Comparison of ENCODE assay signal across 11 cellular contexts in genomic region chr5:178150977-178151734, GRCh38. TPM values are rescaled to one million over a fixed set of nuclear protein-coding genes. Genes with fewer than 3 reads are reported as not detected.
DNase-seq lines count a peak whose midpoint lies in the region; ATAC-seq, FAIRE-seq and TF ChIP-seq lines count a peak whose summit lies in the region.
"Had no signal": no experiment of that assay in that cellular context is flagged by ENCODE, and none has a peak within 500 bp of the region (broad histone marks: within the 10 kb centered on the region; RNA-seq: fewer than 3 reads in every experiment).

No MANE protein-coding gene starts in this region.

- H4K91ac ChIP-seq in H1 (replicated peaks; ENCODE audit: insufficient read length, low read length), result no peak overlapping the region

- H3K9me2 ChIP-seq in OCI-LY1 (ENCODE audit: low read depth, low read length), result no peaks in the 10 kb centered on the region

- no peak overlapping the region for H3K4me3 ChIP-seq in OCI-LY1 (ENCODE audit: low read depth, low read length, poor library complexity, severe bottlenecking)
- no peak overlapping the region for H3K4me3 ChIP-seq in H1 (ENCODE audit: extremely low read depth in 1 of 4, insufficient read depth in 2 of 4, low read depth in 3 of 4, low read length in 4 of 4)

- no peaks in the 10 kb centered on the region for H3K9me3 Mint-ChIP-seq in activated CD4-positive, alpha-beta T cell treated with anti-CD3 and anti-CD28 coated beads, Interleukin-2, amount 10 ng/mL, durations not matched to agents 24 days and 14 days
- no peaks in the 10 kb centered on the region for H3K9me3 Mint-ChIP-seq in progenitor cell of endocrine pancreas (ENCODE audit: low read depth)

- CTCF ChIA-PET in H1 (lab: Charles Lee; ENCODE audit: partially characterized antibody), result interaction anchor here (0.9 to 24.6 kb wide), 5 partner anchors 16 to 84 kb away, joined by 3 to 515 read pairs (median 103); no protein-coding TSS in a partner anchor

- no peak for TF ChIP-seq EP300 in H1 (IDR thresholded peaks at IDR 0.05; ENCODE audit: borderline replicate concordance in 1 of 2, low read depth in 2 of 2, low read length in 2 of 2)

- intact Hi-C loops in activated CD4-positive, alpha-beta T cell treated with anti-CD3 and anti-CD28 coated beads, Interleukin-2, amount 10 ng/mL, durations not matched to agents 24 days and 14 days (cut with micrococcal nuclease), result no loop called here

- ATAC-seq in GM18868 (IDR thresholded peaks at IDR 0.05; ENCODE audit: unreplicated experiment), result no peak

- no peak overlapping the region for H2BK120ac ChIP-seq in H1 (replicated peaks; ENCODE audit: low read depth, low read length)

- H3K4me1 Mint-ChIP-seq in activated CD4-positive, alpha-beta T cell treated with anti-CD3 and anti-CD28 coated beads, Interleukin-2, amount 10 ng/mL, durations not matched to agents 24 days and 14 days, result peaks cover 51% of the 10 kb centered on the region
- H3K4me1 Mint-ChIP-seq in progenitor cell of endocrine pancreas (ENCODE audit: low read depth), result peaks cover 8% of the 10 kb centered on the region

- peaks cover 60% of the 10 kb centered on the region for H3K36me3 Mint-ChIP-seq in activated CD4-positive, alpha-beta T cell treated with anti-CD3 and anti-CD28 coated beads, Interleukin-2, amount 10 ng/mL, durations not matched to agents 24 days and 14 days (ENCODE audit: low read depth)
- peaks cover 9% of the 10 kb centered on the region for H3K36me3 Mint-ChIP-seq in progenitor cell of endocrine pancreas (ENCODE audit: insufficient read depth)

- peaks cover 67% of the 10 kb centered on the region for H3K36me3 ChIP-seq in OCI-LY1 (ENCODE audit: insufficient read depth, low read length)
- H3K36me3 ChIP-seq in H1 (ENCODE audit: control insufficient read depth in 2 of 4, insufficient read depth in 4 of 4, low read length in 3 of 4), result peaks cover 43 to 56% (median 47%) of the 10 kb centered on the region in 4 experiments

- H3K56ac ChIP-seq in H1 (replicated peaks; ENCODE audit: insufficient read length, low read depth, low read length), result no peak overlapping the region

- no peak overlapping the region for H2AK5ac ChIP-seq in H1 (ENCODE audit: low read depth, low read length)

- no peak overlapping the region for H3K23ac ChIP-seq in H1 (ENCODE audit: insufficient read length)

- H2BK5ac ChIP-seq in H1 (ENCODE audit: low read depth, low read length), result no peak overlapping the region

- H3K27me3 ChIP-seq in OCI-LY1 (ENCODE audit: insufficient read depth, low read length) (no peaks in the 10 kb centered on the region), H1 (replicated peaks in 1 of 4; ENCODE audit: control insufficient read depth in 3 of 4, extremely low read depth in 1 of 4, insufficient read depth in 3 of 4, low read length in 3 of 4) (no peaks in the 10 kb centered on the region)

- peaks cover 6% of the 10 kb centered on the region; the same call in 1 of the 2 replicates for H3K79me2 ChIP-seq in OCI-LY1 (ENCODE audit: insufficient read depth, low read length)
- peaks cover 0 to 12% of the 10 kb centered on the region in 2 experiments; a peak in 2 of 4 replicates for H3K79me2 ChIP-seq in H1 (ENCODE audit: control insufficient read depth in 1 of 2, insufficient read depth in 2 of 2, low read length in 2 of 2)
- H3K79me2 ChIP-seq: parathyroid adenoma had no signal

- no peaks in the 10 kb centered on the region for H3K27me3 Mint-ChIP-seq in activated CD4-positive, alpha-beta T cell treated with anti-CD3 and anti-CD28 coated beads, Interleukin-2, amount 10 ng/mL, durations not matched to agents 24 days and 14 days
- H3K27me3 Mint-ChIP-seq in progenitor cell of endocrine pancreas, result no peaks in the 10 kb centered on the region

- H3K4me1 ChIP-seq in OCI-LY1 (ENCODE audit: insufficient read depth, low read length, severe bottlenecking) (peaks cover 29% of the 10 kb centered on the region), H1 (replicated peaks in 1 of 4; ENCODE audit: control insufficient read depth in 3 of 4, insufficient read depth in 4 of 4, low read length in 3 of 4) (peaks cover 0 to 3% (median 2%) of the 10 kb centered on the region in 4 experiments; a peak in 5 of 7 replicates)

- FAIRE-seq in H1 (lab: Jason Lieb, UNC), result no peak

- no peak overlapping the region for H4K8ac ChIP-seq in H1 (ENCODE audit: extremely low read depth, insufficient read depth, low read length)

- H3K9me3 ChIP-seq in OCI-LY1 (ENCODE audit: low read length) (no peaks in the 10 kb centered on the region), H1 (ENCODE audit: insufficient read depth in 2 of 2, low read depth in 1 of 2, low read length in 1 of 2) (no peaks in the 10 kb centered on the region)

- peaks cover 6% of the 10 kb centered on the region; the same call in 1 of the 2 replicates for H3K23me2 ChIP-seq in H1 (ENCODE audit: low read depth, low read length)

- 87% methylated on average over 11 of the region's 11 CpGs; no CpG with 5 or more reads in 1 of the 2 experiments for WGBS in H1 (ENCODE audit: extremely low coverage in 1 of 2, insufficient coverage in 1 of 2, insufficient read length in 1 of 2, insufficient replicate concordance in 2 of 2, low coverage in 1 of 2, low lambda C conversion rate in 2 of 2, missing lambda C conversion rate in 1 of 2), 2 experiments

- peaks cover 6% of the 10 kb centered on the region for H3K79me1 ChIP-seq in H1 (ENCODE audit: low read depth, low read length)

- H4K20me1 ChIP-seq in OCI-LY1 (ENCODE audit: insufficient read depth, low read length), result no peaks in the 10 kb centered on the region
- peaks cover 18% of the 10 kb centered on the region in 2 experiments for H4K20me1 ChIP-seq in H1 (replicated peaks in 1 of 2; ENCODE audit: control insufficient read depth in 1 of 2, insufficient read depth in 2 of 2, low read length in 2 of 2)

- no peak for DNase-seq in activated CD4-positive, alpha-beta T cell treated with anti-CD3 and anti-CD28 coated beads, Interleukin-2, amount 10 ng/mL, durations not matched to agents 24 days and 14 days
- no peak for DNase-seq in activated CD4-positive, alpha-beta T cell treated with anti-CD3 and anti-CD28 coated beads, Interleukin-2, amount 50 U/mL, for 48 hours
- DNase-seq in H1 (ENCODE audit: low read depth in 1 of 2, low spot score in 2 of 2) (no peak), progenitor cell of endocrine pancreas (ENCODE audit: low spot score, unreplicated experiment) (no peak), NCI-H748 treated with DMSO at 0.1 percent for 48 hours (lab: John Stamatoyannopoulos, UW) (no peak), NOMO-1 treated with DMSO at 0.1 percent for 48 hours (lab: John Stamatoyannopoulos, UW; ENCODE audit: unreplicated experiment) (no peak)
- DNase-seq: NCI-H510A had no signal

- 0 out of 4 replicates have a peak, but pooled peaks of 1 of the 2 experiments have one; percentile 16 for TF ChIP-seq RAD21 in H1 (IDR thresholded peaks at IDR 0.05 in 1 of 2, conservative IDR thresholded peaks at IDR 0.05 in 1 of 2; ENCODE audit: low read depth in 2 of 2, low read length in 2 of 2)

- H3K4me2 ChIP-seq in OCI-LY1 (ENCODE audit: low read length) (peak overlapping the region; percentile 85; the same call in 1 of the 2 replicates), H1 (ENCODE audit: insufficient read depth in 1 of 2, low read depth in 2 of 2, low read length in 2 of 2) (no peak overlapping the region)

- no peak overlapping the region; the same call in 1 of the 2 replicates for H3K9ac ChIP-seq in OCI-LY1 (ENCODE audit: low read length)
- H3K9ac ChIP-seq in H1 (replicated peaks in 1 of 4; ENCODE audit: extremely low read depth in 1 of 4, low read depth in 3 of 4, low read length in 3 of 4), result no peak overlapping the region
- H3K9ac ChIP-seq: parathyroid adenoma had no signal

- H3K18ac ChIP-seq in H1 (ENCODE audit: extremely low read depth, low read length), result no peak overlapping the region

- peak overlapping the region; percentile 60 for H3K4me3 Mint-ChIP-seq in activated CD4-positive, alpha-beta T cell treated with anti-CD3 and anti-CD28 coated beads, Interleukin-2, amount 10 ng/mL, durations not matched to agents 24 days and 14 days
- H3K4me3 Mint-ChIP-seq in progenitor cell of endocrine pancreas (ENCODE audit: low read depth), result peak overlapping the region; percentile 44

- no peak overlapping the region for H4K5ac ChIP-seq in H1 (ENCODE audit: insufficient read length, low read depth, low read length)

- H3K27ac Mint-ChIP-seq in activated CD4-positive, alpha-beta T cell treated with anti-CD3 and anti-CD28 coated beads, Interleukin-2, amount 10 ng/mL, durations not matched to agents 24 days and 14 days, result peak overlapping the region; percentile 51
- no peak overlapping the region for H3K27ac Mint-ChIP-seq in progenitor cell of endocrine pancreas

- peak in 1 of 2 experiments; percentile 81; a peak in 1 of 3 replicates for TF ChIP-seq POLR2A in H1 (IDR thresholded peaks at IDR 0.05; ENCODE audit: control extremely low read depth in 1 of 2, low read depth in 2 of 2, low read length in 2 of 2)

- H2BK15ac ChIP-seq in H1 (ENCODE audit: low read length), result no peak overlapping the region

- TF ChIP-seq CTCF in OCI-LY1 (IDR thresholded peaks at IDR 0.05; ENCODE audit: low read length) (peak; percentile 12; the same call in 1 of the 2 replicates), H1 (IDR thresholded peaks at IDR 0.05; ENCODE audit: control extremely low read depth in 1 of 3, insufficient read depth in 1 of 3, low read depth in 1 of 3, low read length in 3 of 3) (peak in 1 of 3 experiments; percentile 35; a peak in 2 of 4 replicates), progenitor cell of endocrine pancreas (IDR thresholded peaks at IDR 0.05; ENCODE audit: unreplicated experiment) (no peak)

- no peak overlapping the region for H2BK20ac ChIP-seq in H1 (ENCODE audit: low read length)

- no peak overlapping the region for H2AFZ ChIP-seq in OCI-LY1 (ENCODE audit: low read length)
- no peak overlapping the region for H2AFZ ChIP-seq in H1 (ENCODE audit: low read length)
- H2AFZ ChIP-seq: parathyroid adenoma had no signal

- H3K27ac ChIP-seq in OCI-LY1 (ENCODE audit: low read depth, low read length, poor library complexity, severe bottlenecking), result no peak overlapping the region
- H3K27ac ChIP-seq in H1 (ENCODE audit: low read depth, low read length), result no peak overlapping the region
- H3K27ac ChIP-seq: parathyroid adenoma had no signal

- no peak overlapping the region for H3K4ac ChIP-seq in H1 (replicated peaks; ENCODE audit: insufficient read length, low read depth, low read length)

- POLR2A ChIA-PET in H1 (lab: Charles Lee; ENCODE audit: partially characterized antibody), result interaction anchor here (0.6 to 40.7 kb wide), 15 partner anchors 9 to 80 kb away, joined by 3 to 1250 read pairs (median 8); partner anchors contain the start of genes HNRNPAB, N4BP3 and RMND5B

- H3F3A ChIP-seq in OCI-LY1 (ENCODE audit: insufficient read depth, low read length), result no peaks in the 10 kb centered on the region

- H2BK12ac ChIP-seq in H1 (ENCODE audit: low read depth, low read length), result no peak overlapping the region

- no peak overlapping the region for H3K14ac ChIP-seq in H1 (ENCODE audit: insufficient read length)

RNA-seq across cellular contexts. Expression of gene NHP2, which starts 2.5 kb away (rescaled TPM):
- total RNA-seq in activated CD4-positive, alpha-beta T cell treated with anti-CD3 and anti-CD28 coated beads, Interleukin-2, amount 10 ng/mL, durations not matched to agents 24 days and 14 days, result 267 and 273 TPM in 2 replicates
- total RNA-seq in H1 (2021; fragmentation: NEBNext Ultra II Directional; extraction: Animal tissue kit (Norgen Biotek cat#: 25700)), result 263 and 281 TPM in 2 replicates
- 241 and 344 TPM in 2 replicates for polyA plus RNA-seq in H1 (2011; rRNA removed)
- polyA plus RNA-seq in H1 (2011; cell fraction: cytosol; rRNA removed), result 302 TPM
- 166 TPM for polyA plus RNA-seq in H1 (2011; cell fraction: nucleus; rRNA removed)
- 273 to 334 TPM (median 320 TPM) in 4 replicates for polyA plus RNA-seq in H1 (2012, experiment 1 of 2)
- 440 TPM for polyA plus RNA-seq in H1 (2012, experiment 2 of 2)
- polyA plus RNA-seq in H1 (2013, experiment 1 of 2), result 244 TPM
- polyA plus RNA-seq in H1 (2013, experiment 2 of 2), result 251 TPM
- polyA minus RNA-seq in H1 (2011; rRNA and poly(A)+ RNA removed), result 58.6 and 61.0 TPM in 2 replicates
- polyA minus RNA-seq in H1 (2011; cell fraction: cytosol; rRNA and poly(A)+ RNA removed), result 117 TPM
- 80.9 TPM for polyA minus RNA-seq in H1 (2011; cell fraction: nucleus; rRNA and poly(A)+ RNA removed)
- 114 and 119 TPM in 2 replicates for total RNA-seq in progenitor cell of endocrine pancreas

RNA-seq across cellular contexts. Expression of gene RMND5B, which starts 20.3 kb away (rescaled TPM):
- total RNA-seq in activated CD4-positive, alpha-beta T cell treated with anti-CD3 and anti-CD28 coated beads, Interleukin-2, amount 10 ng/mL, durations not matched to agents 24 days and 14 days, result 29.3 and 29.5 TPM in 2 replicates
- total RNA-seq in H1 (2021; fragmentation: NEBNext Ultra II Directional; extraction: Animal tissue kit (Norgen Biotek cat#: 25700)), result 74.6 and 75.9 TPM in 2 replicates
- 90.2 and 106 TPM in 2 replicates for polyA plus RNA-seq in H1 (2011; rRNA removed)
- polyA plus RNA-seq in H1 (2011; cell fraction: cytosol; rRNA removed), result 105 TPM
- polyA plus RNA-seq in H1 (2011; cell fraction: nucleus; rRNA removed), result 153 TPM
- 65.3 to 93.7 TPM (median 87.0 TPM) in 4 replicates for polyA plus RNA-seq in H1 (2012, experiment 1 of 2)
- polyA plus RNA-seq in H1 (2012, experiment 2 of 2), result 74.6 TPM
- polyA plus RNA-seq in H1 (2013, experiment 1 of 2), result 53.0 TPM
- polyA plus RNA-seq in H1 (2013, experiment 2 of 2), result 51.3 TPM
- 107 and 109 TPM in 2 replicates for polyA minus RNA-seq in H1 (2011; rRNA and poly(A)+ RNA removed)
- 52.0 TPM for polyA minus RNA-seq in H1 (2011; cell fraction: cytosol; rRNA and poly(A)+ RNA removed)
- 71.2 TPM for polyA minus RNA-seq in H1 (2011; cell fraction: nucleus; rRNA and poly(A)+ RNA removed)
- 44.9 and 48.5 TPM in 2 replicates for total RNA-seq in progenitor cell of endocrine pancreas

RNA-seq across cellular contexts. Expression of gene GMCL2, which starts 36.0 kb away (rescaled TPM):
- 0.07 TPM in 1 of 2 replicates, not detected in the other for total RNA-seq in activated CD4-positive, alpha-beta T cell treated with anti-CD3 and anti-CD28 coated beads, Interleukin-2, amount 10 ng/mL, durations not matched to agents 24 days and 14 days
- 0.13 TPM in 1 of 2 replicates, not detected in the other for total RNA-seq in H1 (2021; fragmentation: NEBNext Ultra II Directional; extraction: Animal tissue kit (Norgen Biotek cat#: 25700))
- polyA plus RNA-seq in H1 (2011; rRNA removed), result not detected in 2 replicates
- polyA plus RNA-seq in H1 (2011; cell fraction: cytosol; rRNA removed), result not detected
- polyA plus RNA-seq in H1 (2011; cell fraction: nucleus; rRNA removed), result 0.06 TPM
- not detected in 4 replicates for polyA plus RNA-seq in H1 (2012, experiment 1 of 2)
- polyA plus RNA-seq in H1 (2012, experiment 2 of 2), result not detected
- polyA plus RNA-seq in H1 (2013, experiment 1 of 2), result not detected
- polyA plus RNA-seq in H1 (2013, experiment 2 of 2), result not detected
- not detected in 2 replicates for polyA minus RNA-seq in H1 (2011; rRNA and poly(A)+ RNA removed)
- not detected for polyA minus RNA-seq in H1 (2011; cell fraction: cytosol; rRNA and poly(A)+ RNA removed)
- not detected for polyA minus RNA-seq in H1 (2011; cell fraction: nucleus; rRNA and poly(A)+ RNA removed)
- total RNA-seq in progenitor cell of endocrine pancreas, result not detected in 2 replicates
- polyA plus RNA-seq: BJ had no signal

RNA-seq across cellular contexts. Expression of gene N4BP3, which starts 37.8 kb away (rescaled TPM):
- total RNA-seq in activated CD4-positive, alpha-beta T cell treated with anti-CD3 and anti-CD28 coated beads, Interleukin-2, amount 10 ng/mL, durations not matched to agents 24 days and 14 days, result 3.2 and 3.3 TPM in 2 replicates
- 36.0 and 39.2 TPM in 2 replicates for total RNA-seq in H1 (2021; fragmentation: NEBNext Ultra II Directional; extraction: Animal tissue kit (Norgen Biotek cat#: 25700))
- polyA plus RNA-seq in H1 (2011; rRNA removed), result 13.1 and 23.4 TPM in 2 replicates
- 19.4 TPM for polyA plus RNA-seq in H1 (2011; cell fraction: cytosol; rRNA removed)
- polyA plus RNA-seq in H1 (2011; cell fraction: nucleus; rRNA removed), result 41.9 TPM
- 16.8 to 24.3 TPM (median 21.3 TPM) in 4 replicates for polyA plus RNA-seq in H1 (2012, experiment 1 of 2)
- polyA plus RNA-seq in H1 (2012, experiment 2 of 2), result 18.5 TPM
- 16.7 TPM for polyA plus RNA-seq in H1 (2013, experiment 1 of 2)
- 15.9 TPM for polyA plus RNA-seq in H1 (2013, experiment 2 of 2)
- 13.0 and 17.4 TPM in 2 replicates for polyA minus RNA-seq in H1 (2011; rRNA and poly(A)+ RNA removed)
- polyA minus RNA-seq in H1 (2011; cell fraction: cytosol; rRNA and poly(A)+ RNA removed), result 22.0 TPM
- 32.8 TPM for polyA minus RNA-seq in H1 (2011; cell fraction: nucleus; rRNA and poly(A)+ RNA removed)
- 1.9 and 2.4 TPM in 2 replicates for total RNA-seq in progenitor cell of endocrine pancreas

RNA-seq across cellular contexts. Expression of gene HNRNPAB, which starts 53.2 kb away (rescaled TPM):
- 492 and 507 TPM in 2 replicates for total RNA-seq in activated CD4-positive, alpha-beta T cell treated with anti-CD3 and anti-CD28 coated beads, Interleukin-2, amount 10 ng/mL, durations not matched to agents 24 days and 14 days
- total RNA-seq in H1 (2021; fragmentation: NEBNext Ultra II Directional; extraction: Animal tissue kit (Norgen Biotek cat#: 25700)), result 556 and 563 TPM in 2 replicates
- polyA plus RNA-seq in H1 (2011; rRNA removed), result 350 and 373 TPM in 2 replicates
- 393 TPM for polyA plus RNA-seq in H1 (2011; cell fraction: cytosol; rRNA removed)
- polyA plus RNA-seq in H1 (2011; cell fraction: nucleus; rRNA removed), result 141 TPM
- 386 to 417 TPM (median 389 TPM) in 4 replicates for polyA plus RNA-seq in H1 (2012, experiment 1 of 2)
- polyA plus RNA-seq in H1 (2012, experiment 2 of 2), result 229 TPM
- polyA plus RNA-seq in H1 (2013, experiment 1 of 2), result 302 TPM
- 299 TPM for polyA plus RNA-seq in H1 (2013, experiment 2 of 2)
- polyA minus RNA-seq in H1 (2011; rRNA and poly(A)+ RNA removed), result 74.5 and 90.5 TPM in 2 replicates
- polyA minus RNA-seq in H1 (2011; cell fraction: cytosol; rRNA and poly(A)+ RNA removed), result 107 TPM
- polyA minus RNA-seq in H1 (2011; cell fraction: nucleus; rRNA and poly(A)+ RNA removed), result 87.5 TPM
- 214 and 223 TPM in 2 replicates for total RNA-seq in progenitor cell of endocrine pancreas
